In the genomic region with DNA sequence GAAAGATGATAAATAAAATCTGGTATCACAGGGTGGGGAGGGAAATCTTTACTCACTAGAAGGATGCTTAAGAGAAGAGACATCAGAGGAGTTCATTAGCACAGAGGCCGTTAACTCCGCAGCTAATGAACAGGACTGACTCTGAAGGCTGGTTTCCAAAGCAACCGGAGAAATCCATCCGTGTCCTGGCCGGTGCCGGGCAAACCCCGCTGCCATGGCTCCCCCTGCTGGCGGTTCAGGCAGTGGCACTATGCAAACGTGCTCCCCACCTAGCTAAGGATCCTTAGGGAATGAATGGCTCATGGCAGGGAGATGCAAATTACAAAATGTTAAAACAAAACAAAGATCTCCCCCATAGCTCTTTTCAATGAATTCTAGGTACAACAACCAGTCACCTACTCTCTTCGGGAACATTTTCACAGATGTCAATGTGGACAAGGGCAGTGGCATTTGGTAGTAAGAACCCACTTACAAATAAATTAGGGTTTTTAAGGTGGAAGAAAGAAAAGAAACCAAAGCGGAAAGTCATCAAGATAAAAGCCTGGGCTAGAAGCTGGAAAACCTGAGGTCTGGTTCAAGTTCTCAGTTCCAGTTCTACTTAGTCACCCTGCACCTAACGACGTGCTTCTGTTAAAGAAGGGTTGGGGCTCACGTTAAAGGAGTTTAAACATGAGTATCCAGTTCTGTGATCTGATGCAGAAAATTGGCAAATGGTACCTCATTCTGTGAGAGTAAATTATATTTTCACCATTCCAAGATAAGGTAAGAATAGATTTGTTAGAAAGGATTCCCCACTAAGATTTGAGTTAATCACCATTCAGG, we compare ENCODE assay signal across 8 cellular contexts.
DNase-seq lines count a peak whose midpoint lies in the region; ATAC-seq and TF ChIP-seq lines count a peak whose summit lies in the region.

No MANE protein-coding gene starts in this region.

- DNase-seq in activated gamma-delta T cell treated with Interleukin-2 at 50 U/mL for 16 hours, result peak; percentile 58
- no peak for DNase-seq in activated gamma-delta T cell (lab: John Stamatoyannopoulos, UW)
- peak; percentile 53 for DNase-seq in RPMI8226
- DNase-seq in activated naive CD4-positive, alpha-beta T cell treated with Interleukin-2 at 50 U/mL for 16 hours, result peak; percentile 65
- peak; percentile 47 to 91 (median 79) for DNase-seq in head of caudate nucleus
- DNase-seq in upper lobe of right lung, result peak; percentile 86

- H3K4me3 ChIP-seq in parathyroid adenoma (ENCODE audit: low read depth, low read length) (no peak overlapping the region), upper lobe of right lung (no peak overlapping the region)

- ATAC-seq in HG03442 (IDR thresholded peaks at IDR 0.05; ENCODE audit: unreplicated experiment) (peak; percentile 73), upper lobe of right lung (peak; percentile 93)

- intact Hi-C loops in head of caudate nucleus (cut with DNase I), result no loop called here
- intact Hi-C loops in upper lobe of right lung (cut with DNase I), result no loop called here

- H3K4me1 ChIP-seq in parathyroid adenoma (no peaks in the 10 kb centered on the region), upper lobe of right lung (no peaks in the 10 kb centered on the region)

- H3K79me2 ChIP-seq in parathyroid adenoma, result peaks cover 4% of the 10 kb centered on the region

- no peak overlapping the region for H3K9ac ChIP-seq in parathyroid adenoma

- peak; percentile 97 for TF ChIP-seq CTCF in parathyroid adenoma (IDR thresholded peaks at IDR 0.05)
- peak; percentile 97 for TF ChIP-seq CTCF in upper lobe of right lung (IDR thresholded peaks at IDR 0.05)

- H2AFZ ChIP-seq in parathyroid adenoma, result no peak overlapping the region

- H3K36me3 ChIP-seq in parathyroid adenoma (ENCODE audit: control insufficient read depth, insufficient read depth, low read length), result no peaks in the 10 kb centered on the region
- peaks cover 52% of the 10 kb centered on the region for H3K36me3 ChIP-seq in upper lobe of right lung

- H3K27me3 ChIP-seq in parathyroid adenoma (ENCODE audit: control insufficient read depth, insufficient read depth, low read length) (no peaks in the 10 kb centered on the region), upper lobe of right lung (no peaks in the 10 kb centered on the region)

- H3K27ac ChIP-seq in parathyroid adenoma, result no peak overlapping the region
- H3K27ac ChIP-seq in upper lobe of right lung, result no peak overlapping the region

- H3K4me2 ChIP-seq in parathyroid adenoma (ENCODE audit: low read length), result no peak overlapping the region

- no peaks in the 10 kb centered on the region for H3K9me3 ChIP-seq in parathyroid adenoma (ENCODE audit: control insufficient read depth, low read length)
- no peaks in the 10 kb centered on the region for H3K9me3 ChIP-seq in upper lobe of right lung
